ENCODE assay signal across 8 cellular contexts in the genomic region with DNA sequence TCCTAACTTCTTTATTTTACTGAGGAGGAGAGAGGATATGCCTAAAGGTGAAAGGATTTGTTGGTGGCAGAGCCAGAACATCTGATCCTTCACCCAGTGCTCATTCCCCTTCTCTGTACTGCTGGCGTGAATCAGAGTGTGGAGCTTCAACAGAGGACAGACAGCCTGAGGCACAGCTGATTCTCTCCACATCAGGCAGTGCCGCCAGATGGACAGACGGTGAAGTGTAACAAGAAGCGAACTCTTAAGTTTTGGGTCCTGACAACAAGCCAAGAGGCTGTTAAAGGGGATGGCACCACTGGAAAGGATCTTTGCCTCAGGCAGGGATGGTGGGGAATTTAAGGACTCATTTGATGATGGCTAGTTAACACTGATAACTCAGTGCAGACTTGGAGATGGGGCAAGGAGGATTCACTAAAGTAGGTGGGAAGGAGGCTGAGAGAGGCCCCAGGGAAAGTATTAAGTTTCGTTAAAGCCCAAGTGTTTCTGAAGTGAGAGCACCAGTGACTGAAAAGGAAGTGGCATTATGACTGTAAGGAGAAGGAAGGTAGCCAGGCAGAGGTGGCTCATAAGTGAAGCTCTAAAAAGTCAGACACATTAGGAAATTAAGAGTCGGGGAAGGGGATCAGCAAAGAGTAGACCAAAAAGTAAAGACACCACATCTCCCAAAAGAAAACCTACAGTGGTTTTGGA.
DNase-seq lines count a peak whose midpoint lies in the region; ATAC-seq, FAIRE-seq and TF ChIP-seq lines count a peak whose summit lies in the region.

No MANE protein-coding gene starts in this region.

- TF ChIP-seq CTCF in astrocyte (IDR thresholded peaks at IDR 0.05; ENCODE audit: insufficient read depth, low read depth, low read length): peak; percentile 42
- TF ChIP-seq CTCF in parathyroid adenoma (IDR thresholded peaks at IDR 0.05): peak; percentile 6

- peaks cover 10% of the 10 kb centered on the region for H4K20me1 ChIP-seq in astrocyte (ENCODE audit: insufficient read depth, low read length)

- H3K9me3 Mint-ChIP-seq in astrocyte (ENCODE audit: unreplicated experiment): no peaks in the 10 kb centered on the region
- no peaks in the 10 kb centered on the region for H3K9me3 Mint-ChIP-seq in activated CD4-positive, alpha-beta T cell treated with anti-CD3 and anti-CD28 coated beads, Interleukin-2, amount 10 ng/mL, durations not matched to agents 7 days and 5 days

- DNase-seq in DMS79 (lab: John Stamatoyannopoulos, UW) (peak; percentile 59), astrocyte (ENCODE audit: low read depth) (peak; percentile 54), retina (no peak), NCI-H510A treated with DMSO at 0.1 percent for 48 hours (lab: John Stamatoyannopoulos, UW) (no peak)
- no peak for DNase-seq in activated CD4-positive, alpha-beta T cell treated with anti-CD3 and anti-CD28 coated beads, Interleukin-2, amount 10 ng/mL, durations not matched to agents 7 days and 5 days

- H3K9ac ChIP-seq in astrocyte (ENCODE audit: low read length) (no peak overlapping the region), parathyroid adenoma (no peak overlapping the region)

- no peaks in the 10 kb centered on the region for H3K9me3 ChIP-seq in astrocyte (ENCODE audit: insufficient read depth, low read depth, low read length)
- no peaks in the 10 kb centered on the region for H3K9me3 ChIP-seq in parathyroid adenoma (ENCODE audit: control insufficient read depth, low read length)

- H3K4me3 Mint-ChIP-seq in astrocyte (ENCODE audit: unreplicated experiment): no peak overlapping the region
- no peak overlapping the region for H3K4me3 Mint-ChIP-seq in activated CD4-positive, alpha-beta T cell treated with anti-CD3 and anti-CD28 coated beads, Interleukin-2, amount 10 ng/mL, durations not matched to agents 7 days and 5 days

- CTCF ChIA-PET in activated CD4-positive, alpha-beta T cell treated with anti-CD3 and anti-CD28 coated beads, Interleukin-2, amount 10 ng/mL, durations not matched to agents 7 days and 5 days (lab: Charles Lee): interaction anchor here (1.0 to 1.5 kb wide), 5 partner anchors 9 to 82 kb away, joined by 3 to 4 read pairs (median 3); partner anchors contain the start of gene CLPB

- H3K4me3 ChIP-seq in astrocyte (ENCODE audit: insufficient read depth, low read depth, low read length): no peak overlapping the region
- no peak overlapping the region for H3K4me3 ChIP-seq in parathyroid adenoma (ENCODE audit: low read depth, low read length)

- H3K27ac ChIP-seq in astrocyte (ENCODE audit: low read depth, low read length) (no peak overlapping the region), parathyroid adenoma (no peak overlapping the region)

- H3K4me1 ChIP-seq in astrocyte (ENCODE audit: insufficient read depth, low read length) (peaks cover 7% of the 10 kb centered on the region), parathyroid adenoma (no peaks in the 10 kb centered on the region)

- no peaks in the 10 kb centered on the region for H3K27me3 ChIP-seq in astrocyte (ENCODE audit: insufficient read depth, low read length)
- no peaks in the 10 kb centered on the region for H3K27me3 ChIP-seq in parathyroid adenoma (ENCODE audit: control insufficient read depth, insufficient read depth, low read length)

- H2AFZ ChIP-seq in astrocyte (ENCODE audit: low read depth, low read length) (no peak overlapping the region), parathyroid adenoma (no peak overlapping the region)

- POLR2A ChIA-PET in activated CD4-positive, alpha-beta T cell treated with anti-CD3 and anti-CD28 coated beads, Interleukin-2, amount 10 ng/mL, durations not matched to agents 7 days and 5 days (lab: Charles Lee): no interaction called here

- H3K4me1 Mint-ChIP-seq in astrocyte (ENCODE audit: low read depth, unreplicated experiment): peaks cover 6% of the 10 kb centered on the region
- H3K4me1 Mint-ChIP-seq in activated CD4-positive, alpha-beta T cell treated with anti-CD3 and anti-CD28 coated beads, Interleukin-2, amount 10 ng/mL, durations not matched to agents 7 days and 5 days: no peaks in the 10 kb centered on the region

- no peak overlapping the region for H3K4me2 ChIP-seq in astrocyte (ENCODE audit: low read length)
- no peak overlapping the region for H3K4me2 ChIP-seq in parathyroid adenoma (ENCODE audit: low read length)

- no peaks in the 10 kb centered on the region for H3K27me3 Mint-ChIP-seq in astrocyte (ENCODE audit: low read depth, unreplicated experiment)
- no peaks in the 10 kb centered on the region for H3K27me3 Mint-ChIP-seq in activated CD4-positive, alpha-beta T cell treated with anti-CD3 and anti-CD28 coated beads, Interleukin-2, amount 10 ng/mL, durations not matched to agents 7 days and 5 days

- H3K27ac Mint-ChIP-seq in astrocyte (ENCODE audit: unreplicated experiment): no peak overlapping the region
- H3K27ac Mint-ChIP-seq in activated CD4-positive, alpha-beta T cell treated with anti-CD3 and anti-CD28 coated beads, Interleukin-2, amount 10 ng/mL, durations not matched to agents 7 days and 5 days: no peak overlapping the region

- ATAC-seq in GM18873 (IDR thresholded peaks at IDR 0.05; ENCODE audit: low FRiP score, unreplicated experiment): peak; percentile 53
- peak; percentile 71 for ATAC-seq in HG03280 (IDR thresholded peaks at IDR 0.05; ENCODE audit: unreplicated experiment)

- H3K79me2 ChIP-seq in astrocyte (ENCODE audit: insufficient read depth, low read length) (no peaks in the 10 kb centered on the region), parathyroid adenoma (no peaks in the 10 kb centered on the region)

- peaks cover 13% of the 10 kb centered on the region for H3K36me3 Mint-ChIP-seq in astrocyte (ENCODE audit: low read depth, unreplicated experiment)
- no peaks in the 10 kb centered on the region for H3K36me3 Mint-ChIP-seq in activated CD4-positive, alpha-beta T cell treated with anti-CD3 and anti-CD28 coated beads, Interleukin-2, amount 10 ng/mL, durations not matched to agents 7 days and 5 days (ENCODE audit: low read depth)

- no peak for FAIRE-seq in astrocyte (lab: Jason Lieb, UNC)

- H3K36me3 ChIP-seq in astrocyte (ENCODE audit: insufficient read depth, low read length) (no peaks in the 10 kb centered on the region), parathyroid adenoma (ENCODE audit: control insufficient read depth, insufficient read depth, low read length) (no peaks in the 10 kb centered on the region)

Comparison
In these comparisons a context has a peak if more than half of its experiments do, and no peak if none do; other contexts are left out.
1. DNase-seq: peak in DMS79 (single experiment) and astrocyte (single experiment); none in retina (single experiment), NCI-H510A treated with DMSO at 0.1 percent for 48 hours (single experiment) and activated CD4-positive, alpha-beta T cell treated with anti-CD3 and anti-CD28 coated beads, Interleukin-2, amount 10 ng/mL, durations not matched to agents 7 days and 5 days (single experiment).